11 cellular contexts compared by ENCODE assay signal in the genomic region with DNA sequence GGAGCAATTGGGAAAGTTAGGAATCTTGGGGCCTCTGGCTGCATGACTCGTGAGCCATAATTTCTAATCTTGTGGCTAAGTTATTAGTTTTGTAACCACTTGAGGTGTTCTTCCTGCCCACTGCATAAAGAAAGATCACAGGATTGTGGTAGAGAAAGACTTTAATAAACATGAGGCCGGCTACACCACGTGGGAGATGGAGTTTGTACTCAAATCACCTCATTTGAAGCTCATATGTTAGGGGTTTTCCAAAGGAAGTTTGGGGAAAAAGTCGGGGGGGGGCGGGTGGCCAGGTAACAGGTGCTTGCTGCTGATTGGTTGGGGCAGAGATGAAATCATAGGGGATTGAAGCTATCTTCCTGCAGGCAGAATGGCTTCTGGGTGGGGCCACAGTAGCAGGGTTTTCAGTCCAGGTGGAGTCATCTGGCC.
"Had no signal": no experiment of that assay in that cellular context is flagged by ENCODE, and none has a peak within 500 bp of the region (broad histone marks: within the 10 kb centered on the region; RNA-seq: fewer than 3 reads in every experiment).

No MANE protein-coding gene starts in this region.

- H3K4me1 ChIP-seq: lower lobe of right lung, tibial nerve, vagina had no signal

- H3K4me3 ChIP-seq: lower lobe of right lung, tibial nerve, vagina had no signal

- H3K9me3 ChIP-seq: lower lobe of right lung, tibial nerve, vagina had no signal

- H3K27ac ChIP-seq: lower lobe of right lung, tibial nerve, vagina, VCaP had no signal

- H3K27me3 ChIP-seq: tibial nerve, vagina had no signal

- H3K36me3 ChIP-seq: lower lobe of right lung, tibial nerve, vagina had no signal

- DNase-seq: activated T-cell treated with anti-CD3 and anti-CD28 coated beads, Interleukin-2, amount 50 U/mL, for 1 hour; amygdala; hypothalamus; left cardiac atrium; lower lobe of right lung; midbrain; small intestine; T1000 had no signal

- FAIRE-seq: small intestine had no signal
